Comparison of ENCODE assay signal across 14 cellular contexts in genomic region chr17:29577778-29578211, GRCh38. TPM values are rescaled to one million over a fixed set of nuclear protein-coding genes. Genes with fewer than 3 reads are reported as not detected.
A peak's percentile ranks its signal among the peaks of the same experiment; 100 is the strongest.
DNase-seq lines count a peak whose midpoint lies in the region; ATAC-seq and TF ChIP-seq lines count a peak whose summit lies in the region.
"Had no signal": no experiment of that assay in that cellular context is flagged by ENCODE, and none has a peak within 500 bp of the region (broad histone marks: within the 10 kb centered on the region; RNA-seq: fewer than 3 reads in every experiment).

No MANE protein-coding gene starts in this region.

- CTCF ChIA-PET in activated CD8-positive, alpha-beta T cell treated with anti-CD3 and anti-CD28 coated beads for 36 hours (lab: Charles Lee) = interaction anchor here (2.3 to 14.9 kb wide), 4 partner anchors 8 to 39 kb away, joined by 7 to 172 read pairs (median 58); partner anchors contain the start of genes ABHD15, ANKRD13B and TP53I13

- TF ChIP-seq POLR2A in vagina (IDR thresholded peaks at IDR 0.05) (no peak), right lobe of liver (IDR thresholded peaks at IDR 0.05) (no peak)

- no peak for ATAC-seq in Right ventricle myocardium inferior
- ATAC-seq in activated CD8-positive, alpha-beta T cell treated with anti-CD3 and anti-CD28 coated beads for 36 hours = no peak
- no peak for ATAC-seq in right lobe of liver
- no peak for ATAC-seq in HG03354 (IDR thresholded peaks at IDR 0.05; ENCODE audit: poor library complexity, severe bottlenecking, unreplicated experiment)
- ATAC-seq: gastrocnemius medialis; natural killer cell treated with Interleukin-12 subunit alpha and Interleukin-12 subunit beta and Interleukin-15 and Interleukin-18, amount 100 ng/mL, for 72 hours had no signal

- H3K4me3 Mint-ChIP-seq in activated CD8-positive, alpha-beta T cell treated with anti-CD3 and anti-CD28 coated beads for 36 hours = no peak overlapping the region
- H3K4me3 Mint-ChIP-seq: activated naive CD8-positive, alpha-beta T cell; natural killer cell treated with Interleukin-12 subunit alpha and Interleukin-12 subunit beta and Interleukin-15 and Interleukin-18, amount 100 ng/mL, for 72 hours had no signal

- no peak overlapping the region for H3K27ac Mint-ChIP-seq in activated CD8-positive, alpha-beta T cell treated with anti-CD3 and anti-CD28 coated beads for 36 hours
- H3K27ac Mint-ChIP-seq: activated naive CD8-positive, alpha-beta T cell; natural killer cell treated with Interleukin-12 subunit alpha and Interleukin-12 subunit beta and Interleukin-15 and Interleukin-18, amount 100 ng/mL, for 72 hours had no signal

- H3K36me3 Mint-ChIP-seq in activated CD8-positive, alpha-beta T cell treated with anti-CD3 and anti-CD28 coated beads for 36 hours (ENCODE audit: low read depth) = peaks cover 46% of the 10 kb centered on the region
- H3K36me3 Mint-ChIP-seq: natural killer cell treated with Interleukin-12 subunit alpha and Interleukin-12 subunit beta and Interleukin-15 and Interleukin-18, amount 100 ng/mL, for 72 hours had no signal

- no peak overlapping the region for H3K9ac ChIP-seq in muscle layer of colon (ENCODE audit: low read length)

- H3K27me3 Mint-ChIP-seq in activated CD8-positive, alpha-beta T cell treated with anti-CD3 and anti-CD28 coated beads for 36 hours = no peaks in the 10 kb centered on the region
- H3K27me3 Mint-ChIP-seq: activated naive CD8-positive, alpha-beta T cell; natural killer cell treated with Interleukin-12 subunit alpha and Interleukin-12 subunit beta and Interleukin-15 and Interleukin-18, amount 100 ng/mL, for 72 hours had no signal

- H3K9me3 ChIP-seq in muscle layer of colon (ENCODE audit: low read length) = no peaks in the 10 kb centered on the region
- no peaks in the 10 kb centered on the region for H3K9me3 ChIP-seq in vagina
- H3K9me3 ChIP-seq in right lobe of liver = no peaks in the 10 kb centered on the region
- H3K9me3 ChIP-seq: gastrocnemius medialis, spleen, thyroid gland had no signal

- TF ChIP-seq CTCF in fibroblast of the aortic adventitia (IDR thresholded peaks at IDR 0.05; ENCODE audit: insufficient read depth, low read length) (no peak), vagina (IDR thresholded peaks at IDR 0.05) (no peak), right lobe of liver (IDR thresholded peaks at IDR 0.05) (no peak)
- TF ChIP-seq CTCF in activated CD8-positive, alpha-beta T cell treated with anti-CD3 and anti-CD28 coated beads for 36 hours (IDR thresholded peaks at IDR 0.05) = no peak

- H3K36me3 ChIP-seq in muscle layer of colon (ENCODE audit: insufficient read depth, low read length) = peaks cover 58% of the 10 kb centered on the region
- H3K36me3 ChIP-seq in vagina = peaks cover 0 to 43% of the 10 kb centered on the region in 2 donors
- H3K36me3 ChIP-seq in right lobe of liver = peaks cover 0 to 18% (median 0%) of the 10 kb centered on the region in 4 donors

- H3K4me3 ChIP-seq in fibroblast of the aortic adventitia (ENCODE audit: low read depth, low read length) (no peak overlapping the region), muscle layer of colon (ENCODE audit: low read depth in 1 of 2, low read length in 2 of 2) (no peak overlapping the region), vagina (no peak overlapping the region), right lobe of liver (no peak overlapping the region)
- H3K4me3 ChIP-seq: gastrocnemius medialis, spleen, thyroid gland had no signal

- intact Hi-C loops in Right ventricle myocardium inferior (cut with DNase I) (no loop called here), cardiac septum (cut with DNase I) (loop anchor here (5.0 kb wide), 1 partner anchor 35 kb away; no protein-coding TSS in a partner anchor), vagina (cut with DNase I) (loop anchor here (5.0 kb wide), 1 partner anchor 210 kb away; no protein-coding TSS in a partner anchor), right lobe of liver (cut with DNase I) (no loop called here)
- intact Hi-C loops in activated CD8-positive, alpha-beta T cell treated with anti-CD3 and anti-CD28 coated beads for 36 hours (cut with micrococcal nuclease) = no loop called here

- 17% methylated on average over 1 of the region's 9 CpGs for whole genome bisulfite sequencing in right lobe of liver (ENCODE audit: insufficient coverage, low coverage, low lambda C conversion rate, missing lambda C conversion rate)

- POLR2A ChIA-PET in activated CD8-positive, alpha-beta T cell treated with anti-CD3 and anti-CD28 coated beads for 36 hours (lab: Charles Lee) = interaction anchor here (1.5 to 2.2 kb wide), 2 partner anchors 38 to 39 kb away, joined by 3 to 6 read pairs; no protein-coding TSS in a partner anchor

- peaks cover 33% of the 10 kb centered on the region for H3K4me1 Mint-ChIP-seq in activated CD8-positive, alpha-beta T cell treated with anti-CD3 and anti-CD28 coated beads for 36 hours (ENCODE audit: low read depth)

- no peaks in the 10 kb centered on the region for H3K9me3 Mint-ChIP-seq in activated CD8-positive, alpha-beta T cell treated with anti-CD3 and anti-CD28 coated beads for 36 hours
- H3K9me3 Mint-ChIP-seq: natural killer cell treated with Interleukin-12 subunit alpha and Interleukin-12 subunit beta and Interleukin-15 and Interleukin-18, amount 100 ng/mL, for 72 hours had no signal

- DNase-seq in Right ventricle myocardium inferior (ENCODE audit: missing footprints) = peak; percentile 69
- no peak for DNase-seq in cardiac septum (ENCODE audit: low spot score)
- peak; percentile 65 for DNase-seq in fibroblast of the aortic adventitia (ENCODE audit: low read depth)
- DNase-seq in vagina (ENCODE audit: extremely low spot score in 2 of 2) = no peak
- DNase-seq in activated CD8-positive, alpha-beta T cell treated with anti-CD3 and anti-CD28 coated beads for 36 hours = no peak
- DNase-seq in right lobe of liver = no peak
- DNase-seq: NCI-H524 treated with DMSO at 0.1 percent for 48 hours, thyroid gland had no signal

- H3K27me3 ChIP-seq in muscle layer of colon (ENCODE audit: control insufficient read depth in 1 of 2, insufficient read depth in 2 of 2, low read length in 2 of 2) (no peaks in the 10 kb centered on the region), vagina (no peaks in the 10 kb centered on the region), right lobe of liver (no peaks in the 10 kb centered on the region)
- H3K27me3 ChIP-seq: gastrocnemius medialis, spleen, thyroid gland had no signal

- H3K4me1 ChIP-seq in muscle layer of colon (ENCODE audit: insufficient read depth, low read length) = peaks cover 20% of the 10 kb centered on the region
- peaks cover 47% of the 10 kb centered on the region for H3K4me1 ChIP-seq in vagina
- H3K4me1 ChIP-seq in right lobe of liver = peaks cover 0 to 23% (median 11%) of the 10 kb centered on the region in 4 donors

- H3K27ac ChIP-seq in muscle layer of colon (ENCODE audit: low read depth, low read length) = peak overlapping the region; percentile 55
- H3K27ac ChIP-seq in vagina = peak overlapping the region; percentile 41
- H3K27ac ChIP-seq in right lobe of liver = no peak overlapping the region
- H3K27ac ChIP-seq: gastrocnemius medialis, thyroid gland had no signal

RNA-seq across cellular contexts. Expression of gene TP53I13, which starts 9.3 kb away (rescaled TPM):
- total RNA-seq in Right ventricle myocardium inferior (38.8 TPM), cardiac septum (31.9 TPM), fibroblast of the aortic adventitia (ENCODE audit: low replicate concordance) (24.9 and 41.8 TPM in 2 replicates), vagina (61.1 TPM), right lobe of liver (10 to 100 TPM; 16.8 to 52.4 (median 38.4) TPM)
- total RNA-seq in activated CD8-positive, alpha-beta T cell treated with anti-CD3 and anti-CD28 coated beads for 36 hours = 10 to 100 TPM; 46.7 to 50.2 TPM

RNA-seq across cellular contexts. Expression of gene ABHD15, which starts 11.0 kb away (rescaled TPM):
- total RNA-seq in Right ventricle myocardium inferior (7.1 TPM), cardiac septum (5.8 TPM), fibroblast of the aortic adventitia (ENCODE audit: low replicate concordance) (5.5 and 15.3 TPM in 2 replicates), vagina (13.3 TPM), right lobe of liver (10 to 100 TPM in 5 of 6 experiments, 1 to 10 TPM in 1; 7.8 to 27.1 (median 13.7) TPM)
- 10 to 100 TPM in 1 of 2 experiments, 1 to 10 TPM in 1; 9.7 to 10.1 TPM for total RNA-seq in activated CD8-positive, alpha-beta T cell treated with anti-CD3 and anti-CD28 coated beads for 36 hours

RNA-seq across cellular contexts. Expression of gene GIT1, which starts 11.7 kb away (rescaled TPM):
- 33.0 TPM for total RNA-seq in Right ventricle myocardium inferior
- total RNA-seq in cardiac septum = 36.2 TPM
- 22.0 and 38.6 TPM in 2 replicates for total RNA-seq in fibroblast of the aortic adventitia (ENCODE audit: low replicate concordance)
- 39.8 TPM for total RNA-seq in vagina
- 10 to 100 TPM; 54.8 to 59.3 TPM for total RNA-seq in activated CD8-positive, alpha-beta T cell treated with anti-CD3 and anti-CD28 coated beads for 36 hours
- total RNA-seq in right lobe of liver = 10 to 100 TPM in 2 of 6 experiments, 1 to 10 TPM in 4; 7.1 to 15.9 (median 8.7) TPM

RNA-seq across cellular contexts. Expression of gene ANKRD13B, which starts 15.1 kb away (rescaled TPM):
- 9.2 TPM for total RNA-seq in Right ventricle myocardium inferior
- total RNA-seq in cardiac septum = 8.1 TPM
- 7.4 and 14.0 TPM in 2 replicates for total RNA-seq in fibroblast of the aortic adventitia (ENCODE audit: low replicate concordance)
- 7.9 TPM for total RNA-seq in vagina
- 10 to 100 TPM; 22.8 to 22.9 TPM for total RNA-seq in activated CD8-positive, alpha-beta T cell treated with anti-CD3 and anti-CD28 coated beads for 36 hours
- 1 to 10 TPM in 1 of 6 experiments, under 1 TPM in 5; 0.37 to 1.6 (median 0.88) TPM for total RNA-seq in right lobe of liver

RNA-seq across cellular contexts. Expression of gene CORO6, which starts 44.9 kb away (rescaled TPM):
- total RNA-seq in Right ventricle myocardium inferior (93.2 TPM), cardiac septum (128 TPM), fibroblast of the aortic adventitia (ENCODE audit: low replicate concordance) (5.5 and 8.3 TPM in 2 replicates), vagina (23.6 TPM), right lobe of liver (1 to 10 TPM in 2 of 6 experiments, under 1 TPM in 4; 0.37 to 5.1 (median 0.81) TPM)
- total RNA-seq in activated CD8-positive, alpha-beta T cell treated with anti-CD3 and anti-CD28 coated beads for 36 hours = 10 to 100 TPM; 11.6 to 13.0 TPM

Comparison
In these comparisons a context has a peak if more than half of its experiments do, and no peak if none do; other contexts are left out.
1. DNase-seq: peak in Right ventricle myocardium inferior (single experiment) and fibroblast of the aortic adventitia (single experiment); none in cardiac septum (single experiment), vagina (0 of 2), activated CD8-positive, alpha-beta T cell treated with anti-CD3 and anti-CD28 coated beads for 36 hours (single experiment) and right lobe of liver (0 of 3).
2. intact Hi-C loops: an anchor here in cardiac septum (5.0 kb wide) and vagina (5.0 kb wide); none called in Right ventricle myocardium inferior, activated CD8-positive, alpha-beta T cell treated with anti-CD3 and anti-CD28 coated beads for 36 hours and right lobe of liver.
3. H3K27ac ChIP-seq: peak in muscle layer of colon (single experiment) and vagina (single experiment); none in right lobe of liver (0 of 3).